ENCODE assay signal across 31 cellular contexts in genomic region chr9:85243921-85244320, GRCh38.
"Had no signal": no experiment of that assay in that cellular context is flagged by ENCODE, and none has a peak within 500 bp of the region (broad histone marks: within the 10 kb centered on the region; RNA-seq: fewer than 3 reads in every experiment).

No MANE protein-coding gene starts in this region.

- H3K4me1 Mint-ChIP-seq: naive thymus-derived CD4-positive, alpha-beta T cell; natural killer cell; nephron; neural crest cell; stimulated activated effector memory CD8-positive, alpha-beta T cell treated with anti-CD3 and anti-CD28 coated beads, Interleukin-12 subunit alpha, Interleukin-12 subunit beta, amount 100 ng/mL, for 72 hours; stimulated activated naive B cell treated with anti-CD40 and anti-IgM and Interleukin-4, amounts not matched to agents 10 μg/mL and 1 μg/mL and 100 μg/mL, for 72 hours had no signal

- H3K4me3 Mint-ChIP-seq: naive thymus-derived CD4-positive, alpha-beta T cell; natural killer cell; nephron; neural crest cell; stimulated activated effector memory CD8-positive, alpha-beta T cell treated with anti-CD3 and anti-CD28 coated beads, Interleukin-12 subunit alpha, Interleukin-12 subunit beta, amount 100 ng/mL, for 72 hours; stimulated activated naive B cell treated with anti-CD40 and anti-IgM and Interleukin-4, amounts not matched to agents 10 μg/mL and 1 μg/mL and 100 μg/mL, for 72 hours; stimulated activated naive CD8-positive, alpha-beta T cell treated with anti-CD3 and anti-CD28 coated beads, Interleukin-15, Interleukin-2, amounts not matched to agents 100 ng/mL and 50 ng/mL, for 24 hours; type B pancreatic cell had no signal

- ATAC-seq: naive thymus-derived CD4-positive, alpha-beta T cell; natural killer cell; psoas muscle; right lobe of liver; stimulated activated effector memory CD8-positive, alpha-beta T cell treated with anti-CD3 and anti-CD28 coated beads, Interleukin-12 subunit alpha, Interleukin-12 subunit beta, amount 100 ng/mL, for 72 hours; stimulated activated naive B cell treated with anti-CD40 and anti-IgM and Interleukin-4, amounts not matched to agents 10 μg/mL and 1 μg/mL and 100 μg/mL, for 72 hours; upper lobe of right lung had no signal

- H3K27ac Mint-ChIP-seq: naive thymus-derived CD4-positive, alpha-beta T cell; natural killer cell; progenitor cell of endocrine pancreas; stimulated activated effector memory CD8-positive, alpha-beta T cell treated with anti-CD3 and anti-CD28 coated beads, Interleukin-12 subunit alpha, Interleukin-12 subunit beta, amount 100 ng/mL, for 72 hours; stimulated activated naive B cell treated with anti-CD40 and anti-IgM and Interleukin-4, amounts not matched to agents 10 μg/mL and 1 μg/mL and 100 μg/mL, for 72 hours; stimulated activated naive CD8-positive, alpha-beta T cell treated with anti-CD3 and anti-CD28 coated beads, Interleukin-15, Interleukin-2, amounts not matched to agents 100 ng/mL and 50 ng/mL, for 24 hours; type B pancreatic cell had no signal

- H3K27me3 Mint-ChIP-seq: progenitor cell of endocrine pancreas; stimulated activated naive B cell treated with anti-CD40 and anti-IgM and Interleukin-4, amounts not matched to agents 10 μg/mL and 1 μg/mL and 100 μg/mL, for 72 hours; stimulated activated naive CD8-positive, alpha-beta T cell treated with anti-CD3 and anti-CD28 coated beads, Interleukin-15, Interleukin-2, amounts not matched to agents 100 ng/mL and 50 ng/mL, for 24 hours; type B pancreatic cell had no signal

- H3K4me3 ChIP-seq: ovary, psoas muscle, right atrium auricular region, right lobe of liver, sigmoid colon, stomach, thoracic aorta, thyroid gland, tibial nerve, upper lobe of right lung, uterus had no signal

- H3K9ac ChIP-seq: parathyroid adenoma had no signal

- H3K36me3 Mint-ChIP-seq: naive thymus-derived CD4-positive, alpha-beta T cell; stimulated activated effector memory CD8-positive, alpha-beta T cell treated with anti-CD3 and anti-CD28 coated beads, Interleukin-12 subunit alpha, Interleukin-12 subunit beta, amount 100 ng/mL, for 72 hours; stimulated activated naive B cell treated with anti-CD40 and anti-IgM and Interleukin-4, amounts not matched to agents 10 μg/mL and 1 μg/mL and 100 μg/mL, for 72 hours; type B pancreatic cell had no signal

- H2AFZ ChIP-seq: parathyroid adenoma had no signal

- H3K79me2 ChIP-seq: parathyroid adenoma had no signal

- H3K27me3 ChIP-seq: neutrophil, ovary, right atrium auricular region, right lobe of liver, sigmoid colon, stomach, thyroid gland, tibial nerve, upper lobe of right lung, uterus had no signal

- H3K9me3 Mint-ChIP-seq: stimulated activated effector memory CD8-positive, alpha-beta T cell treated with anti-CD3 and anti-CD28 coated beads, Interleukin-12 subunit alpha, Interleukin-12 subunit beta, amount 100 ng/mL, for 72 hours; type B pancreatic cell had no signal

- H3K4me1 ChIP-seq: parathyroid adenoma, psoas muscle, right lobe of liver, sigmoid colon, stomach, thyroid gland, upper lobe of right lung, uterus had no signal

- H3K27ac ChIP-seq: neutrophil, ovary, parathyroid adenoma, psoas muscle, right atrium auricular region, right lobe of liver, sigmoid colon, stomach, thoracic aorta, thyroid gland, tibial nerve, upper lobe of right lung, uterus had no signal

- H3K36me3 ChIP-seq: neutrophil, ovary, right atrium auricular region, right lobe of liver, sigmoid colon, stomach, thoracic aorta, thyroid gland, tibial nerve, upper lobe of right lung, uterus had no signal

- DNase-seq: naive thymus-derived CD4-positive, alpha-beta T cell; natural killer cell; nucleus accumbens; ovary; posterior cingulate gyrus; psoas muscle; retina; right lobe of liver; sigmoid colon; small intestine; stimulated activated CD4-positive, alpha-beta T cell treated with anti-CD3 and anti-CD28 coated beads, Interleukin-15, amount 100 ng/mL, for 24 hours; stimulated activated CD4-positive, alpha-beta T cell treated with anti-CD3 and anti-CD28 coated beads, Interleukin-2, amount 100 ng/mL, for 24 hours; stimulated activated CD4-positive, alpha-beta T cell treated with anti-CD3 and anti-CD28 coated beads, Interleukin-2, amount 100 ng/mL, for 48 hours; stimulated activated CD4-positive, alpha-beta T cell treated with anti-CD3 and anti-CD28 coated beads, Interleukin-4, amount 100 ng/mL, for 24 hours; stimulated activated naive B cell treated with anti-CD40 and anti-IgM and Interleukin-4, amounts not matched to agents 10 μg/mL and 1 μg/mL and 100 μg/mL, for 72 hours; stimulated activated naive CD4-positive, alpha-beta T cell treated with Interleukin-2 at 50 U/mL for 16 hours; stomach; thyroid gland; upper lobe of right lung; uterus had no signal

- H3K9me3 ChIP-seq: neutrophil, ovary, psoas muscle, right lobe of liver, thoracic aorta, thyroid gland, upper lobe of right lung, uterus had no signal
